In the genomic region with DNA sequence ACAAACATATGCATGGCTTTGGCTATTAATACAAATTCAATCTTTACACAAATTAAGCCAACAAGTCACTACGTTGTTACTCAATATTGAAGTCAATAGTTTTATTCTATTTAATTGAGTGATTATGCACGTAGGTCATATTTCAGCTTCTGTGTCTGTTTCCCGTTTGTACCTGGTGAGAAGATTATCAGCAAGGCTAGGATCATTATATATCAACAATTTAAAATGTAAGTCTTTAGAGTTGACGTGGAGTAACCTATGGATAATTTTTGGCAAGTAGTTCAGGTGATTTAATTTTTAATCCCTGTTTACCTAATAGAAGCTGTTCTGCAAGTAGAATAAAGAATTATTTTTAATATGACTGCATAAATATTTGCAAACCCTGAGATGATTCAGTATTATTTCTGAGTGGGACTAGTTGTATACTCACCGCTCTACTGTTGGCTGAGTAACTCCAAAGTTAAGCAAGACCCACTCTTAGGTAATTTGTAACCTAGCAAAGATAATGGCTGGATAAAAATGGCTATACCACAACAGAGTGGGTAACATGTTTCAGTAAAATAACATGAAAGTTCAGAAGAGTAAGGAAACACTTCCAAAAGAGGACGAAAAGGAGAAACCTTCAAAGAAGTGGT, we compare ENCODE assay signal across 1 cellular context.
TF ChIP-seq lines count a peak whose summit lies in the region.

No MANE protein-coding gene starts in this region.

TF ChIP-seq in A549, 52 proteins besides CTCF, POLR2A, EP300 and RAD21 (continued from another document):
- TF ChIP-seq REST (IDR thresholded peaks at IDR 0.05) (no peak), HES2 (IDR thresholded peaks at IDR 0.05) (peak; percentile 67; the same call in 1 of the 2 replicates), ZNF302 (CRISPR knock-in tag; IDR thresholded peaks at IDR 0.05) (no peak)
